ENCODE assay signal across 27 cellular contexts in the genomic region with DNA sequence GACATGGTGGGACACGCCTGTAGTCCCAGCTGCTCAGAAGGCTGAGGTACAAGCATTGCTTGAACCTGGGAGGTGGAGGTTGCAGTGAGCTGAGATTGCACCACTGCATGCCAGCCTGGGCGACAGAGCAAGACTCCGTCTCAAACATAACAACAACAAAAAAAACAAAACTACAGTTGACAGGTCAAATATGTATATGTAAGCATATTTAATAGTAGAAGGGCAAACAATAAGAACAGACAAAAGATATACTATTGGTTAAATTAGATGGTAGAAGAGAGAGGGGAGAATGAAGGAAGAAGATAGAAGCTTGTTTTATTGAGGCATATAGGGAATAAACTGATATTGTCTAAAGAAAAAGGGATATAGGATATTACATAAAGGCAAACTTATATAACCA.
"Had no signal": no experiment of that assay in that cellular context is flagged by ENCODE, and none has a peak within 500 bp of the region (broad histone marks: within the 10 kb centered on the region; RNA-seq: fewer than 3 reads in every experiment).

No MANE protein-coding gene starts in this region.

- H3K4me3 ChIP-seq: coronary artery, dorsolateral prefrontal cortex, esophagus squamous epithelium, gastrocnemius medialis, heart right ventricle, left lung, lower lobe of right lung, mucosa of descending colon had no signal

- ATAC-seq: esophagus mucosa, gastrocnemius medialis, heart right ventricle, left cardiac atrium, left lung, left ventricle myocardium superior, lower lobe of right lung, mucosa of descending colon had no signal

- FAIRE-seq: endothelial cell of umbilical vein, islet of Langerhans, keratinocyte had no signal

- H3K9me3 ChIP-seq: esophagus squamous epithelium, gastrocnemius medialis, lower lobe of right lung, mucosa of descending colon had no signal

- H3K27ac ChIP-seq: coronary artery, epithelial cell of prostate, gastrocnemius medialis, heart right ventricle, left lung, lower lobe of right lung had no signal

- H3K4me3 Mint-ChIP-seq: mesothelial cell of epicardium, naive B cell had no signal

- H3K36me3 Mint-ChIP-seq: mesothelial cell of epicardium, naive B cell had no signal

- H3K27ac Mint-ChIP-seq: mesothelial cell of epicardium had no signal

- H3K4me1 ChIP-seq: gastrocnemius medialis, heart right ventricle, left lung, lower lobe of right lung had no signal

- H3K4me1 Mint-ChIP-seq: naive B cell had no signal

- DNase-seq: dermis blood vessel endothelial cell; dorsolateral prefrontal cortex; effector CD4-positive, alpha-beta T cell; effector memory CD4-positive, alpha-beta T cell; erythroblast; esophagus squamous epithelium; foreskin fibroblast; foreskin melanocyte; gastrocnemius medialis; glutamatergic neuron; head of caudate nucleus; heart right ventricle; hippocampal formation; left cardiac atrium; left lung; left ventricle myocardium superior; lower lobe of right lung; mesenchymal stem cell; mucosa of descending colon; naive B cell had no signal

- H3K27me3 ChIP-seq: dorsolateral prefrontal cortex, esophagus squamous epithelium, gastrocnemius medialis, heart right ventricle, left lung had no signal

- H3K36me3 ChIP-seq: esophagus squamous epithelium, left lung, lower lobe of right lung had no signal
